ENCODE assay signal across 8 cellular contexts in genomic region chr12:81270385-81270784, GRCh38.
"Had no signal": no experiment of that assay in that cellular context is flagged by ENCODE, and none has a peak within 500 bp of the region (broad histone marks: within the 10 kb centered on the region; RNA-seq: fewer than 3 reads in every experiment).

No MANE protein-coding gene starts in this region.

- FAIRE-seq: G401.6, GM12878, GM12891, GM12892, GM18507, GM19239 had no signal

- DNase-seq: GDM1, GF-D8 had no signal

- ATAC-seq: GM12878 had no signal

- H3K4me3 ChIP-seq: GM12878 had no signal
